Comparison of ENCODE assay signal across 8 cellular contexts in genomic region chr3:187319699-187320302, GRCh38. TPM values are rescaled to one million over a fixed set of nuclear protein-coding genes. Genes with fewer than 3 reads are reported as not detected.
A peak's percentile ranks its signal among the peaks of the same experiment; 100 is the strongest.
DNase-seq lines count a peak whose midpoint lies in the region; ATAC-seq, FAIRE-seq and TF ChIP-seq lines count a peak whose summit lies in the region.

No MANE protein-coding gene starts in this region.

- H3K9me3 ChIP-seq in astrocyte (ENCODE audit: insufficient read depth, low read depth, low read length) (no peaks in the 10 kb centered on the region), skeletal muscle satellite cell (replicated peaks; ENCODE audit: low read length) (no peaks in the 10 kb centered on the region)

- H3K4me2 ChIP-seq in astrocyte (ENCODE audit: low read length) (peak overlapping the region; percentile 88), skeletal muscle satellite cell (ENCODE audit: low read length) (peak overlapping the region; percentile 93)

- peak; percentile 62 for FAIRE-seq in astrocyte (lab: Jason Lieb, UNC)

- peaks cover 8% of the 10 kb centered on the region for H3K4me1 Mint-ChIP-seq in astrocyte (ENCODE audit: low read depth, unreplicated experiment)

- peaks cover 8% of the 10 kb centered on the region for H3K27me3 Mint-ChIP-seq in astrocyte (ENCODE audit: low read depth, unreplicated experiment)

- H3K27ac ChIP-seq in astrocyte (ENCODE audit: low read depth, low read length): no peak overlapping the region

- H3K4me3 ChIP-seq in astrocyte (ENCODE audit: insufficient read depth, low read depth, low read length): no peak overlapping the region
- peak overlapping the region; percentile 64 for H3K4me3 ChIP-seq in skeletal muscle satellite cell (ENCODE audit: low read length)

- no peaks in the 10 kb centered on the region for H3K79me2 ChIP-seq in astrocyte (ENCODE audit: insufficient read depth, low read length)

- H3K27ac Mint-ChIP-seq in astrocyte (ENCODE audit: unreplicated experiment): no peak overlapping the region

- no peaks in the 10 kb centered on the region for H4K20me1 ChIP-seq in astrocyte (ENCODE audit: insufficient read depth, low read length)

- peak; percentile 55 for DNase-seq in GM04503 (ENCODE audit: low read depth)
- DNase-seq in Kasumi-1 (lab: John Stamatoyannopoulos, UW): peak; percentile 36 to 63
- DNase-seq in T follicular helper cell (ENCODE audit: low read depth): peak; percentile 19
- peak; percentile 32 for DNase-seq in astrocyte (ENCODE audit: low read depth)
- peak; percentile 32 to 52 for DNase-seq in hippocampal formation (lab: John Stamatoyannopoulos, UW)

- peaks cover 17% of the 10 kb centered on the region for H3K27me3 ChIP-seq in astrocyte (ENCODE audit: insufficient read depth, low read length)
- H3K27me3 ChIP-seq in skeletal muscle satellite cell (ENCODE audit: control insufficient read depth, insufficient read depth, low read length): peaks cover 21% of the 10 kb centered on the region

- H3K9ac ChIP-seq in astrocyte (ENCODE audit: low read length) (peak overlapping the region; percentile 66), skeletal muscle satellite cell (ENCODE audit: low read depth, low read length) (peak overlapping the region; percentile 71)

- H3K36me3 Mint-ChIP-seq in astrocyte (ENCODE audit: low read depth, unreplicated experiment): no peaks in the 10 kb centered on the region

- H3K4me3 Mint-ChIP-seq in astrocyte (ENCODE audit: unreplicated experiment): no peak overlapping the region

- H3K36me3 ChIP-seq in astrocyte (ENCODE audit: insufficient read depth, low read length) (no peaks in the 10 kb centered on the region), skeletal muscle satellite cell (ENCODE audit: insufficient read depth, low read length) (no peaks in the 10 kb centered on the region)

- no peaks in the 10 kb centered on the region for H3K9me3 Mint-ChIP-seq in astrocyte (ENCODE audit: unreplicated experiment)

- ATAC-seq in GM21576 (IDR thresholded peaks at IDR 0.05; ENCODE audit: unreplicated experiment) (peak; percentile 83), GM18502 (IDR thresholded peaks at IDR 0.05; ENCODE audit: poor library complexity, unreplicated experiment) (no peak)

- TF ChIP-seq CTCF in astrocyte (IDR thresholded peaks at IDR 0.05; ENCODE audit: insufficient read depth, low read depth, low read length): peak; percentile 88

- H3K4me1 ChIP-seq in astrocyte (ENCODE audit: insufficient read depth, low read length): peaks cover 8% of the 10 kb centered on the region
- peaks cover 4% of the 10 kb centered on the region for H3K4me1 ChIP-seq in skeletal muscle satellite cell (ENCODE audit: control insufficient read depth, insufficient read depth, low read length)

- H2AFZ ChIP-seq in astrocyte (ENCODE audit: low read depth, low read length): peak overlapping the region; percentile 70

RNA-seq across cellular contexts. Expression of gene MASP1, which starts 28.3 kb away (rescaled TPM):
- 0.62 and 0.79 TPM in 2 replicates for total RNA-seq in astrocyte
- total RNA-seq in skeletal muscle satellite cell (2012; rRNA removed): 0.76 and 5.2 TPM in 2 replicates

RNA-seq across cellular contexts. Expression of gene RTP4, which starts 48.4 kb away (rescaled TPM):
- 1.2 TPM in 2 replicates for total RNA-seq in astrocyte
- total RNA-seq in skeletal muscle satellite cell (2012; rRNA removed): 0.51 and 0.66 TPM in 2 replicates
